In genomic region chr16:3059723-3060242, GRCh38 we compare ENCODE assay signal across 9 cellular contexts. TPM values are rescaled to one million over a fixed set of nuclear protein-coding genes. Genes with fewer than 3 reads are reported as not detected.
DNase-seq lines count a peak whose midpoint lies in the region; ATAC-seq and TF ChIP-seq lines count a peak whose summit lies in the region.
"Had no signal": no experiment of that assay in that cellular context is flagged by ENCODE, and none has a peak within 500 bp of the region (broad histone marks: within the 10 kb centered on the region; RNA-seq: fewer than 3 reads in every experiment).

No MANE protein-coding gene starts in this region.

- H3K27me3 ChIP-seq in upper lobe of right lung = no peaks in the 10 kb centered on the region

- H3K36me3 ChIP-seq in upper lobe of right lung = no peaks in the 10 kb centered on the region

- H3K27ac ChIP-seq in upper lobe of right lung = peak overlapping the region; percentile 82

- in situ Hi-C loops in astrocyte of the spinal cord (cut with HindIII; ENCODE audit: low sequenced_read_pairs) = no loop called here

- DNase-seq in activated naive CD4-positive, alpha-beta T cell treated with anti-CD3 and anti-CD28 coated beads, Interleukin-2, amount 10 ng/mL, durations not matched to agents 7 days and 5 days = no peak
- DNase-seq in activated naive CD4-positive, alpha-beta T cell treated with anti-CD3 and anti-CD28 coated beads, Interleukin-2, amount 50 U/mL, for 16 hours = no peak
- DNase-seq in astrocyte of the spinal cord (ENCODE audit: low read depth, low spot score) = no peak
- DNase-seq in memory B cell (ENCODE audit: low spot score in 2 of 2) = no peak
- no peak for DNase-seq in upper lobe of right lung
- no peak for DNase-seq in dedifferentiated amniotic fluid mesenchymal stem cell (ENCODE audit: extremely low spot score)
- no peak for DNase-seq in HT-29 (ENCODE audit: low spot score)

- H3K36me3 Mint-ChIP-seq in activated naive CD4-positive, alpha-beta T cell treated with anti-CD3 and anti-CD28 coated beads, Interleukin-2, amount 10 ng/mL, durations not matched to agents 7 days and 5 days = peaks cover 24% of the 10 kb centered on the region
- H3K36me3 Mint-ChIP-seq in memory B cell = no peaks in the 10 kb centered on the region

- H3K4me3 ChIP-seq in astrocyte of the spinal cord (ENCODE audit: low read depth, low read length) = peak overlapping the region; percentile 34
- peak overlapping the region; percentile 86 for H3K4me3 ChIP-seq in upper lobe of right lung

- TF ChIP-seq CTCF in astrocyte of the spinal cord (IDR thresholded peaks at IDR 0.05; ENCODE audit: low read depth, low read length) (no peak), upper lobe of right lung (IDR thresholded peaks at IDR 0.05) (no peak)

- no peaks in the 10 kb centered on the region for H3K9me3 Mint-ChIP-seq in activated naive CD4-positive, alpha-beta T cell treated with anti-CD3 and anti-CD28 coated beads, Interleukin-2, amount 10 ng/mL, durations not matched to agents 7 days and 5 days
- no peaks in the 10 kb centered on the region for H3K9me3 Mint-ChIP-seq in memory B cell

- CTCF ChIA-PET in activated naive CD4-positive, alpha-beta T cell treated with anti-CD3 and anti-CD28 coated beads, Interleukin-2, amount 10 ng/mL, durations not matched to agents 7 days and 5 days (lab: Charles Lee) = interaction anchor here (0.7 to 6.5 kb wide), 13 partner anchors 9 to 108 kb away, joined by 3 to 131 read pairs (median 11); partner anchors contain the start of genes ZNF213 and ZSCAN10

- intact Hi-C loops in upper lobe of right lung (cut with DNase I) = no loop called here

- peak overlapping the region; percentile 96 for H3K4me3 Mint-ChIP-seq in activated naive CD4-positive, alpha-beta T cell treated with anti-CD3 and anti-CD28 coated beads, Interleukin-2, amount 10 ng/mL, durations not matched to agents 7 days and 5 days
- peak overlapping the region; percentile 89 for H3K4me3 Mint-ChIP-seq in memory B cell

- peak overlapping the region; percentile 91 for H3K27ac Mint-ChIP-seq in activated naive CD4-positive, alpha-beta T cell treated with anti-CD3 and anti-CD28 coated beads, Interleukin-2, amount 10 ng/mL, durations not matched to agents 7 days and 5 days
- H3K27ac Mint-ChIP-seq in memory B cell = peak overlapping the region; percentile 45

- no peaks in the 10 kb centered on the region for H3K9me3 ChIP-seq in upper lobe of right lung

- H3K4me1 ChIP-seq in upper lobe of right lung = peaks cover 20% of the 10 kb centered on the region

- H3K27me3 Mint-ChIP-seq in activated naive CD4-positive, alpha-beta T cell treated with anti-CD3 and anti-CD28 coated beads, Interleukin-2, amount 10 ng/mL, durations not matched to agents 7 days and 5 days = no peaks in the 10 kb centered on the region
- H3K27me3 Mint-ChIP-seq in memory B cell = no peaks in the 10 kb centered on the region

- H3K4me1 Mint-ChIP-seq in activated naive CD4-positive, alpha-beta T cell treated with anti-CD3 and anti-CD28 coated beads, Interleukin-2, amount 10 ng/mL, durations not matched to agents 7 days and 5 days = peaks cover 79% of the 10 kb centered on the region
- H3K4me1 Mint-ChIP-seq in memory B cell = peaks cover 12% of the 10 kb centered on the region

- no peak for ATAC-seq in memory B cell (ENCODE audit: low read depth)
- no peak for ATAC-seq in upper lobe of right lung
- no peak for ATAC-seq in HG03432 (IDR thresholded peaks at IDR 0.05; ENCODE audit: unreplicated experiment)

RNA-seq across cellular contexts. Expression of gene IL32, which starts 5.7 kb away (rescaled TPM):
- total RNA-seq in upper lobe of right lung = 91.5 TPM
- 5.0 and 8.5 TPM in 2 replicates for total RNA-seq in HT-29 (2014; rRNA removed; shearing (Covaris generic))

RNA-seq across cellular contexts. Expression of gene MMP25, which starts 13.4 kb away (rescaled TPM):
- total RNA-seq in upper lobe of right lung = 12.8 TPM
- 0.05 TPM in 1 of 2 replicates, not detected in the other for total RNA-seq in HT-29 (2014; rRNA removed; shearing (Covaris generic))

RNA-seq across cellular contexts. Expression of gene BICDL2, which starts 23.0 kb away (rescaled TPM):
- total RNA-seq in upper lobe of right lung = 16.3 TPM
- total RNA-seq in HT-29 (2014; rRNA removed; shearing (Covaris generic)) = 40.5 and 50.1 TPM in 2 replicates
- total RNA-seq: mesenteric fat pad had no signal

RNA-seq across cellular contexts. Expression of gene THOC6, which starts 35.9 kb away (rescaled TPM):
- 31.4 TPM for total RNA-seq in upper lobe of right lung
- total RNA-seq in HT-29 (2014; rRNA removed; shearing (Covaris generic)) = 54.9 and 58.5 TPM in 2 replicates

RNA-seq across cellular contexts. Expression of gene HCFC1R1, which starts 36.0 kb away (rescaled TPM):
- 55.7 TPM for total RNA-seq in upper lobe of right lung
- 32.0 and 39.4 TPM in 2 replicates for total RNA-seq in HT-29 (2014; rRNA removed; shearing (Covaris generic))

Comparison
In these comparisons a context has a peak if more than half of its experiments do, and no peak if none do; other contexts are left out.
1. RNA of gene MMP25, which starts 13.4 kb away (total RNA-seq): 12.8 TPM in upper lobe of right lung (single experiment); 0.05 TPM in HT-29; every median in the first group is over 10 times any median in the second.